ENCODE assay signal across 20 cellular contexts in the genomic region with DNA sequence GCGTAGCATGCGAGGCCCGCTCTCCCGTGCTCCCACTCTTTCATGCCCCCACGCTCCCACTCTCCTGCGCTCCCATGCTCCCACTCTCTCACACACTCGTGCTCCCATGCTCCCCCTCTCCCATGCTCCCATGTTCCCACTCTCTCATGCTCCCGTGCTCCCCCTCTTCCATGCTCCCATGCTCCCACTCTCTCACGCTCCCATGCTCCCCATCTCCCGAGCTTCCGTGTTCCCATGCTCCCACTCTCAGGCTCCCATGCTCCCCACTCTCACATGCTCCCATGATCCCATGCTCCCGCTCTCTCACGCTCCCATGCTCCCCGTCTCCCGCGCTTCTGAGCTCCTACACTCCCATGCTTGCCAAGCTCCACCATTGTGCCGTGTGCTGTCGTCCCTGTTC.
"Had no signal": no experiment of that assay in that cellular context is flagged by ENCODE, and none has a peak within 500 bp of the region (broad histone marks: within the 10 kb centered on the region; RNA-seq: fewer than 3 reads in every experiment).

No MANE protein-coding gene starts in this region.

- H3K9me3 ChIP-seq: left lung, spleen, tibial nerve, uterus had no signal

- H3K27me3 ChIP-seq: left lung, spleen, tibial nerve, uterus had no signal

- H3K36me3 ChIP-seq: left lung, neural progenitor cell, tibial nerve, uterus had no signal

- H2AFZ ChIP-seq: neural progenitor cell had no signal

- DNase-seq: activated B cell treated with CpG ODN at 0.5 μM for 24 hours; activated CD4-positive, alpha-beta T cell treated with anti-CD3 and anti-CD28 coated beads for 36 hours; activated CD4-positive, alpha-beta T cell treated with anti-CD3 and anti-CD28 coated beads, Interleukin-2, amount 50 U/mL, for 4 hours; activated gamma-delta T cell treated with Interleukin-2 at 50 U/mL for 16 hours; activated T-cell treated with anti-CD3 and anti-CD28 coated beads for 4 hours; dermis blood vessel endothelial cell; effector CD8-positive, alpha-beta T cell; erythroblast; foreskin fibroblast; left lung; naive thymus-derived CD8-positive, alpha-beta T cell; retina; spleen; stimulated activated CD4-positive, alpha-beta T cell treated with anti-CD3 and anti-CD28 coated beads, Interleukin-4, amount 100 ng/mL, for 4 hours; stimulated activated naive CD8-positive, alpha-beta T cell treated with anti-CD3 and anti-CD28 coated beads, Interleukin-15, Interleukin-2, amounts not matched to agents 100 U/mL and 50 U/mL, for 24 hours; T1000; uterus had no signal

- H3K4me3 ChIP-seq: left lung, lung, neural progenitor cell, spleen, tibial nerve, uterus had no signal

- ATAC-seq: activated CD4-positive, alpha-beta T cell treated with anti-CD3 and anti-CD28 coated beads for 36 hours; left lung; naive thymus-derived CD8-positive, alpha-beta T cell; stimulated activated naive CD8-positive, alpha-beta T cell treated with anti-CD3 and anti-CD28 coated beads, Interleukin-15, Interleukin-2, amounts not matched to agents 100 U/mL and 50 U/mL, for 24 hours had no signal

- H3K9ac ChIP-seq: neural progenitor cell had no signal

- H3K27ac ChIP-seq: left lung, neural progenitor cell, spleen, tibial nerve, uterus had no signal
